Comparison of ENCODE assay signal across 9 cellular contexts in genomic region chr9:131608469-131609115, GRCh38.
DNase-seq lines count a peak whose midpoint lies in the region; FAIRE-seq and TF ChIP-seq lines count a peak whose summit lies in the region.
"Had no signal": no experiment of that assay in that cellular context is flagged by ENCODE, and none has a peak within 500 bp of the region (broad histone marks: within the 10 kb centered on the region; RNA-seq: fewer than 3 reads in every experiment).

No MANE protein-coding gene starts in this region.

- TF ChIP-seq CTCF in left ventricle myocardium inferior (IDR thresholded peaks at IDR 0.05; ENCODE audit: borderline replicate concordance): no peak
- no peak for TF ChIP-seq CTCF in retinal pigment epithelial cell (conservative IDR thresholded peaks at IDR 0.05; ENCODE audit: low read depth, low read length)
- TF ChIP-seq CTCF in GM10266 (IDR thresholded peaks at IDR 0.05; ENCODE audit: control insufficient read depth, insufficient read depth, low read depth, missing control alignments): no peak

- peak; percentile 53 for DNase-seq in H54 (ENCODE audit: insufficient read length, low spot score)
- DNase-seq in anterior cingulate cortex (lab: John Stamatoyannopoulos, UW): peak in 43 of 58 donors; percentile 13 to 82 (median 44)
- peak; percentile 69 for DNase-seq in left ventricle myocardium inferior
- DNase-seq in retinal pigment epithelial cell (ENCODE audit: low read depth): peak; percentile 66
- no peak for DNase-seq in D341Med (ENCODE audit: low spot score)
- DNase-seq in NCI-H1048 (lab: John Stamatoyannopoulos, UW): no peak
- no peak for DNase-seq in GM10266 (ENCODE audit: extremely low spot score)
- no peak for DNase-seq in activated CD8-positive, alpha-beta memory T cell treated with anti-CD3 and anti-CD28 coated beads for 24 hours

- no peaks in the 10 kb centered on the region for H3K9me3 ChIP-seq in left ventricle myocardium inferior (replicated peaks)

- intact Hi-C loops in left ventricle myocardium inferior (cut with micrococcal nuclease): no loop called here

- TF ChIP-seq POLR2A in H54 (IDR thresholded peaks at IDR 0.05; ENCODE audit: low read depth, low read length): no peak

- H3K4me3 ChIP-seq in left ventricle myocardium inferior: peak overlapping the region; percentile 45
- peak overlapping the region; percentile 22 for H3K4me3 ChIP-seq in retinal pigment epithelial cell (ENCODE audit: low read length)
- H3K4me3 ChIP-seq: K562 had no signal

- FAIRE-seq in H54 (lab: Jason Lieb, UNC): no peak
- FAIRE-seq: K562 had no signal

- no peaks in the 10 kb centered on the region for H3K27me3 ChIP-seq in left ventricle myocardium inferior (ENCODE audit: low read depth)

- peaks cover 100% of the 10 kb centered on the region for H3K4me1 ChIP-seq in left ventricle myocardium inferior

- H3K36me3 ChIP-seq in left ventricle myocardium inferior: peaks cover 49% of the 10 kb centered on the region

- H3K27ac ChIP-seq in left ventricle myocardium inferior (replicated peaks): peak overlapping the region; percentile 89

Comparison
In these comparisons a context has a peak if more than half of its experiments do, and no peak if none do; other contexts are left out.
1. DNase-seq: peak in H54 (single experiment), anterior cingulate cortex (43 of 58), left ventricle myocardium inferior (single experiment) and retinal pigment epithelial cell (single experiment); none in D341Med (single experiment), NCI-H1048 (single experiment), GM10266 (single experiment) and activated CD8-positive, alpha-beta memory T cell treated with anti-CD3 and anti-CD28 coated beads for 24 hours (single experiment).